Comparison of ENCODE assay signal across 8 cellular contexts in genomic region chr3:193780810-193781472, GRCh38.
A peak's percentile ranks its signal among the peaks of the same experiment; 100 is the strongest.
DNase-seq lines count a peak whose midpoint lies in the region; ATAC-seq and TF ChIP-seq lines count a peak whose summit lies in the region.

No MANE protein-coding gene starts in this region.

- no peak overlapping the region for H3K9ac ChIP-seq in parathyroid adenoma

- H3K36me3 ChIP-seq in BE2C (no peaks in the 10 kb centered on the region), parathyroid adenoma (ENCODE audit: control insufficient read depth, insufficient read depth, low read length) (no peaks in the 10 kb centered on the region)

- H3K27ac ChIP-seq in parathyroid adenoma, result no peak overlapping the region

- TF ChIP-seq CTCF in BE2C (IDR thresholded peaks at IDR 0.05; ENCODE audit: low read depth, low read length), result peak; percentile 90
- TF ChIP-seq CTCF in parathyroid adenoma (IDR thresholded peaks at IDR 0.05), result peak; percentile 76

- H3K4me1 ChIP-seq in BE2C (peaks cover 13% of the 10 kb centered on the region), parathyroid adenoma (peaks cover 10% of the 10 kb centered on the region)

- no peaks in the 10 kb centered on the region for H3K27me3 ChIP-seq in BE2C
- H3K27me3 ChIP-seq in parathyroid adenoma (ENCODE audit: control insufficient read depth, insufficient read depth, low read length), result no peaks in the 10 kb centered on the region

- H3K4me3 ChIP-seq in BE2C (ENCODE audit: low read depth, low read length) (no peak overlapping the region), parathyroid adenoma (ENCODE audit: low read depth, low read length) (peak overlapping the region; percentile 20)

- DNase-seq in BE2C, result peak; percentile 74
- peak; percentile 33 for DNase-seq in GOT3 (lab: John Stamatoyannopoulos, UW)
- peak; percentile 43 to 88 for DNase-seq in NCI-H526 (lab: John Stamatoyannopoulos, UW)
- DNase-seq in activated naive CD4-positive, alpha-beta T cell treated with Interleukin-2 at 50 U/mL for 16 hours, result peak; percentile 13
- DNase-seq in globus pallidus (ENCODE audit: low spot score), result peak; percentile 69
- no peak for DNase-seq in NK-92 (lab: John Stamatoyannopoulos, UW; ENCODE audit: unreplicated experiment)

- no peak overlapping the region for H3K4me2 ChIP-seq in parathyroid adenoma (ENCODE audit: low read length)

- H3K79me2 ChIP-seq in parathyroid adenoma, result no peaks in the 10 kb centered on the region

- no peak overlapping the region for H2AFZ ChIP-seq in parathyroid adenoma

- ATAC-seq in HG02642 (IDR thresholded peaks at IDR 0.05; ENCODE audit: poor library complexity, unreplicated experiment), result no peak

- H3K9me3 ChIP-seq in BE2C (no peaks in the 10 kb centered on the region), parathyroid adenoma (ENCODE audit: control insufficient read depth, low read length) (no peaks in the 10 kb centered on the region)
